In the genomic region with DNA sequence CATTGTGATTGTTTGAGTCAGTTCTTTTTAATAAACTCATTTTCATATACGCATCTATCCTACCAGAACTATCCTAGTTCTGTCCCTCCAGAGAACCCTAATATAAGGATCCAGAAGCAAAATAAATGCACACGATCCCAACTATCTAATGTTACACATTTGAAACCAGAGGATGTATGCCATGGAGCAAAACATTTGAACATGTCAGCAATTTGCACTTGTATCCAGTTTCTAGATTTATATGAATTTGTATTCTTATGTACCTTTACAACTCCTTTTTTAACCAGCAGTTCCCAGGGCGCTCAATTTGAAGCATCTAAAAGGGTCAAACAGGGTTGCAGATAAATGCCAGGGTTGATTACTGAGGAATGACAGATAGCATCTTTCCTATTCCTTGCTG, we compare ENCODE assay signal across 1 cellular context.
TF ChIP-seq lines count a peak whose summit lies in the region.

No MANE protein-coding gene starts in this region.

TF ChIP-seq in GM23338, 12 proteins besides CTCF, POLR2A, EP300 and RAD21 (continued from another document):
- TF ChIP-seq ZNF331 (CRISPR knock-in tag; IDR thresholded peaks at IDR 0.05; ENCODE audit: low read depth) = no peak
TF ChIP-seq in GM23338: peak in this region for 0.
